Comparison of ENCODE assay signal across 11 cellular contexts in the genomic region with DNA sequence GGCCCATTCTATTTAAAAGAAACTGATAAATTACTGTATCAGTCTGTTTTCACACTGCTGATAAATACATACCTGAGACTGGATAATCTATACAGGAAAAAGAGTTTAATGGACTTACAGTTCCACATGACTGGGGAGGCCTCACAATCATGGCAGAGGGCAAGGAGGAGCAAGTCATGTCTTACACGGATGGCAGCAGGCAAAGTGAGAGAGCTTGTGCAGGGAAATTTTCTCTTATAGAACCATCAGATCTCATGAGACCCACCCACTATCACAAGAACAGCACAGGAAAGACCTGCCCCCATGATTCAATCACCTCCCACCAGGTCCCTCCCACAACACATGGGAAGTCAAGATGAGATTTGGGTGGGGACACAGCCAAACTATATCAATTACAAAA. TPM values are rescaled to one million over a fixed set of nuclear protein-coding genes. Genes with fewer than 3 reads are reported as not detected.
"Had no signal": no experiment of that assay in that cellular context is flagged by ENCODE, and none has a peak within 500 bp of the region (broad histone marks: within the 10 kb centered on the region; RNA-seq: fewer than 3 reads in every experiment).

No MANE protein-coding gene starts in this region.

RNA-seq across cellular contexts. Expression of gene CAMK2N2, which starts 5.9 kb away (rescaled TPM):
- total RNA-seq: OCI-LY7, Peyer's patch, Right ventricle myocardium inferior, Right ventricle myocardium superior had no signal

RNA-seq across cellular contexts. Expression of gene ECE2, which starts 8.6 kb away (rescaled TPM):
- total RNA-seq: OCI-LY7, PC-3, PC-9, Peyer's patch, Right ventricle myocardium inferior, Right ventricle myocardium superior, RPMI7951, SJCRH30, SJSA1, SK-MEL-5, T-cell had no signal
